ENCODE assay signal across 10 cellular contexts in genomic region chr7:37832194-37832593, GRCh38. TPM values are rescaled to one million over a fixed set of nuclear protein-coding genes. Genes with fewer than 3 reads are reported as not detected.
DNase-seq lines count a peak whose midpoint lies in the region; ATAC-seq lines count a peak whose summit lies in the region.
"Had no signal": no experiment of that assay in that cellular context is flagged by ENCODE, and none has a peak within 500 bp of the region (broad histone marks: within the 10 kb centered on the region; RNA-seq: fewer than 3 reads in every experiment).

No MANE protein-coding gene starts in this region.

- peaks cover 0 to 8% (median 4%) of the 10 kb centered on the region in 5 donors for H3K27me3 Mint-ChIP-seq in naive thymus-derived CD8-positive, alpha-beta T cell
- peaks cover 8% of the 10 kb centered on the region for H3K27me3 Mint-ChIP-seq in activated T-cell treated with anti-CD3 and anti-CD28 coated beads, Interleukin-2, amount 50 U/mL, for 24 hours

- no peaks in the 10 kb centered on the region for H3K36me3 Mint-ChIP-seq in naive thymus-derived CD8-positive, alpha-beta T cell
- H3K36me3 Mint-ChIP-seq in activated T-cell treated with anti-CD3 and anti-CD28 coated beads, Interleukin-2, amount 50 U/mL, for 24 hours (ENCODE audit: low read depth): no peaks in the 10 kb centered on the region
- H3K36me3 Mint-ChIP-seq: T-cell had no signal

- H3K4me1 Mint-ChIP-seq in naive thymus-derived CD8-positive, alpha-beta T cell: peaks cover 2 to 11% (median 9%) of the 10 kb centered on the region in 4 donors
- peaks cover 8% of the 10 kb centered on the region for H3K4me1 Mint-ChIP-seq in activated T-cell treated with anti-CD3 and anti-CD28 coated beads, Interleukin-2, amount 50 U/mL, for 24 hours (ENCODE audit: low read depth)

- POLR2A ChIA-PET in naive thymus-derived CD8-positive, alpha-beta T cell (lab: Charles Lee): no interaction called here

- no peaks in the 10 kb centered on the region for H3K9me3 Mint-ChIP-seq in naive thymus-derived CD8-positive, alpha-beta T cell
- no peaks in the 10 kb centered on the region for H3K9me3 Mint-ChIP-seq in activated T-cell treated with anti-CD3 and anti-CD28 coated beads, Interleukin-2, amount 50 U/mL, for 24 hours
- H3K9me3 Mint-ChIP-seq: T-cell had no signal

- peak; percentile 27 for DNase-seq in NCI-H748 (lab: John Stamatoyannopoulos, UW; ENCODE audit: unreplicated experiment)
- no peak for DNase-seq in NCI-H748 treated with DMSO at 0.1 percent for 48 hours (lab: John Stamatoyannopoulos, UW)
- peak; percentile 89 for DNase-seq in NCI-H345 (lab: John Stamatoyannopoulos, UW)
- DNase-seq in pons (ENCODE audit: low spot score): peak; percentile 91
- no peak for DNase-seq in naive thymus-derived CD8-positive, alpha-beta T cell
- DNase-seq in activated T-cell treated with anti-CD3 and anti-CD28 coated beads, Interleukin-2, amount 50 U/mL, for 24 hours: no peak

- peak overlapping the region in 1 of 10 donors; percentile 3 for H3K4me3 Mint-ChIP-seq in naive thymus-derived CD8-positive, alpha-beta T cell
- no peak overlapping the region for H3K4me3 Mint-ChIP-seq in activated T-cell treated with anti-CD3 and anti-CD28 coated beads, Interleukin-2, amount 50 U/mL, for 24 hours

- peak; percentile 87 for ATAC-seq in HG02885 (IDR thresholded peaks at IDR 0.05; ENCODE audit: poor library complexity, unreplicated experiment)
- ATAC-seq in esophagus mucosa: peak; percentile 52
- no peak for ATAC-seq in naive thymus-derived CD8-positive, alpha-beta T cell
- ATAC-seq: T-cell had no signal

- H3K27ac Mint-ChIP-seq in naive thymus-derived CD8-positive, alpha-beta T cell: no peak overlapping the region
- no peak overlapping the region for H3K27ac Mint-ChIP-seq in activated T-cell treated with anti-CD3 and anti-CD28 coated beads, Interleukin-2, amount 50 U/mL, for 24 hours
- H3K27ac Mint-ChIP-seq: T-cell had no signal

RNA-seq across cellular contexts. Expression of gene NME8, which starts 16.2 kb away (rescaled TPM):
- not detected for total RNA-seq in esophagus mucosa
- total RNA-seq in naive thymus-derived CD8-positive, alpha-beta T cell: not detected
- not detected for polyA plus RNA-seq in naive thymus-derived CD8-positive, alpha-beta T cell
- polyA plus RNA-seq: AG04450 had no signal

Comparison
In these comparisons a context has a peak if more than half of its experiments do, and no peak if none do; other contexts are left out.
1. DNase-seq: peak in NCI-H748 (single experiment), NCI-H345 (single experiment) and pons (single experiment); none in NCI-H748 treated with DMSO at 0.1 percent for 48 hours (single experiment), naive thymus-derived CD8-positive, alpha-beta T cell (0 of 10) and activated T-cell treated with anti-CD3 and anti-CD28 coated beads, Interleukin-2, amount 50 U/mL, for 24 hours (single experiment).
2. ATAC-seq: peak in HG02885 (single experiment) and esophagus mucosa (single experiment); none in naive thymus-derived CD8-positive, alpha-beta T cell (0 of 2).